10 cellular contexts compared by ENCODE assay signal in the genomic region with DNA sequence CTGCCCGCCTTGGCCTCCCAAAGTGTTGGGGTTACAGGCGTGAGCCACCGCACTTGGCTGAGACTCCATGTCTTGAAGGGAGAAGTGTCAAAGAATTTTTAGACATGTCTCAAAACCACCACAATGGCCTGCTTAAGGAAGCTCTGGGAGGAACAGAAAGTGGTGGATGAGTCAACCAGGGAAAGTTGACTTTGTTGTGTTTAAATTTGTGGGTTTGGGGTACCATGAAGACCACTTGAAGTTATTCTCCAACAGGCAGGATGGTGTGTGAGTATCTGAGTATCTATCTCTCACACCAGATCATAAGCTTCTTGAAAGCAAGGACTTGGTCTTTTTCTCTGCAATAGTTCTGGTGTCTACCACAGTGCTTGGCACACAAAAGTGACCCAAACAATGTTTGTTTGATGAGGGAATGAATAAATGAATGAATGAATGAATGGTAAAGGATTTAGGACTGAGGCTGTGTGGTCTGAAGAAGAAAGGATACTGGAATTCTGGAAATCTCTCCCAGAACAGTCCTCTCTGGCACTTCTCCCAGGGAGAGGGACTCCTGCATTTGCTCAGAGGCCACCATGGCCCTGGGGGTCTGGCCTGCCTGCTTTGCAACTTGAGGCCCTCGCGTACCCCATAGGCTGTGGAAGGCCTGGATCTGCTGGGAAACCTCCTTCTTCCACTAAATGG.
DNase-seq lines count a peak whose midpoint lies in the region; ATAC-seq and TF ChIP-seq lines count a peak whose summit lies in the region.
"Had no signal": no experiment of that assay in that cellular context is flagged by ENCODE, and none has a peak within 500 bp of the region (broad histone marks: within the 10 kb centered on the region; RNA-seq: fewer than 3 reads in every experiment).

No MANE protein-coding gene starts in this region.

- no peaks in the 10 kb centered on the region for H3K9me3 Mint-ChIP-seq in nephron

- H3K9ac ChIP-seq in OCI-LY3 (ENCODE audit: low read length) = peak overlapping the region; percentile 55; the same call in 1 of the 2 replicates

- no peaks in the 10 kb centered on the region for H3K79me2 ChIP-seq in OCI-LY3 (ENCODE audit: low read length)

- H3K4me3 Mint-ChIP-seq in nephron = no peak overlapping the region

- H3K4me2 ChIP-seq in OCI-LY3 (ENCODE audit: low read length) = peak overlapping the region; percentile 74

- DNase-seq in SW480 (ENCODE audit: low spot score) (no peak), dedifferentiated amniotic fluid mesenchymal stem cell (ENCODE audit: extremely low spot score) (no peak), SKM-1 treated with dmso at 0.1 percent for 144 hours (lab: John Stamatoyannopoulos, UW; ENCODE audit: unreplicated experiment) (no peak), NCI-H526 treated with DMSO at 0.1 percent for 48 hours (lab: John Stamatoyannopoulos, UW) (no peak)
- DNase-seq: HCEC 1CT had no signal

- ATAC-seq in GM18870 (IDR thresholded peaks at IDR 0.05; ENCODE audit: unreplicated experiment) (peak; percentile 29), HG02610 (IDR thresholded peaks at IDR 0.05; ENCODE audit: unreplicated experiment) (peak; percentile 38)

- peaks cover 43% of the 10 kb centered on the region for H3K4me1 Mint-ChIP-seq in nephron

- no peak overlapping the region; the same call in 1 of the 2 replicates for H2AFZ ChIP-seq in OCI-LY3 (ENCODE audit: low read depth, low read length)

- H3K36me3 Mint-ChIP-seq in nephron (ENCODE audit: low read depth) = no peaks in the 10 kb centered on the region

- no peaks in the 10 kb centered on the region for H3K27me3 Mint-ChIP-seq in nephron (ENCODE audit: low read depth)

- H3K27ac Mint-ChIP-seq in nephron = peak overlapping the region; percentile 75 to 95 (median 89)
- H3K27ac Mint-ChIP-seq: progenitor cell of endocrine pancreas had no signal

- TF ChIP-seq CTCF in OCI-LY3 (IDR thresholded peaks at IDR 0.05; ENCODE audit: low read depth, low read length) = no peak
- no peak for TF ChIP-seq CTCF in nephron (IDR thresholded peaks at IDR 0.05; ENCODE audit: unreplicated experiment in 3 of 3)

- peak overlapping the region; percentile 58 for H3K4me3 ChIP-seq in OCI-LY3 (ENCODE audit: low read length)

- no peaks in the 10 kb centered on the region for H3K36me3 ChIP-seq in OCI-LY3 (replicated peaks; ENCODE audit: low read depth, low read length)

- no peaks in the 10 kb centered on the region for H3K9me3 ChIP-seq in OCI-LY3 (ENCODE audit: insufficient read depth, low read length)

- H3K27ac ChIP-seq in OCI-LY3 (ENCODE audit: low read length) = peak overlapping the region; percentile 76

- H3K27me3 ChIP-seq in OCI-LY3 (ENCODE audit: low read depth, low read length) = 0 out of 2 replicates have a peak, but pooled peaks cover 8% of the 10 kb centered on the region

- no peaks in the 10 kb centered on the region for H4K20me1 ChIP-seq in OCI-LY3 (ENCODE audit: insufficient read depth, low read length)

- H3K4me1 ChIP-seq in OCI-LY3 (ENCODE audit: low read length) = peaks cover 76% of the 10 kb centered on the region
